8 cellular contexts compared by ENCODE assay signal in genomic region chr2:87537207-87537784, GRCh38.
DNase-seq lines count a peak whose midpoint lies in the region; ATAC-seq and TF ChIP-seq lines count a peak whose summit lies in the region.
"Not testable (repeated sequence)": the region's sequence is repeated elsewhere in the genome, so short reads cannot be mapped to it uniquely, and the experiment has no call there.

No MANE protein-coding gene starts in this region.

- not testable (repeated sequence) for TF ChIP-seq CTCF in CD4-positive, alpha-beta T cell (IDR thresholded peaks at IDR 0.05); natural killer cell (IDR thresholded peaks at IDR 0.05)

- CTCF ChIA-PET in CD4-positive, alpha-beta T cell (lab: Charles Lee); T-cell (lab: Charles Lee); activated CD4-positive, alpha-beta T cell treated with anti-CD3 and anti-CD28 coated beads, Interleukin-2, amount 10 ng/mL, durations not matched to agents 7 days and 5 days (lab: Charles Lee): not testable (repeated sequence)

- not testable (repeated sequence) for H3K27me3 ChIP-seq in CD4-positive, alpha-beta T cell (ENCODE audit: control insufficient read depth, insufficient read depth, low read length)

- H3K27ac Mint-ChIP-seq in CD4-positive, alpha-beta T cell: peak overlapping the region; percentile 74
- H3K27ac Mint-ChIP-seq in T-cell (peak overlapping the region; percentile 22 to 93), natural killer cell (peak overlapping the region; percentile 78 to 84)
- peak overlapping the region; percentile 62 for H3K27ac Mint-ChIP-seq in activated CD4-positive, alpha-beta T cell treated with anti-CD3 and anti-CD28 coated beads, Interleukin-2, amount 10 ng/mL, durations not matched to agents 7 days and 5 days
- H3K27ac Mint-ChIP-seq in activated T-cell treated with anti-CD3 and anti-CD28 coated beads, Interleukin-2, amount 50 U/mL, for 72 hours: peak overlapping the region; percentile 50
- peak overlapping the region; percentile 90 for H3K27ac Mint-ChIP-seq in activated naive CD8-positive, alpha-beta T cell

- intact Hi-C loops in CD4-positive, alpha-beta T cell (cut with DNase I, micrococcal nuclease); natural killer cell (cut with micrococcal nuclease): not testable (repeated sequence)

- DNase-seq in CD4-positive, alpha-beta T cell; T-cell; activated CD4-positive, alpha-beta T cell treated with anti-CD3 and anti-CD28 coated beads, Interleukin-2, amount 10 ng/mL, durations not matched to agents 7 days and 5 days; activated T-cell treated with anti-CD3 and anti-CD28 coated beads, Interleukin-2, amount 50 U/mL, for 72 hours; natural killer cell; stimulated activated naive CD8-positive, alpha-beta T cell treated with anti-CD3 and anti-CD28 coated beads, Interleukin-15, Interleukin-2, amounts not matched to agents 100 U/mL and 50 U/mL, for 24 hours: not testable (repeated sequence)
- DNase-seq in dermis blood vessel endothelial cell: peak; percentile 36

- POLR2A ChIA-PET in CD4-positive, alpha-beta T cell (lab: Charles Lee); T-cell (lab: Charles Lee); activated CD4-positive, alpha-beta T cell treated with anti-CD3 and anti-CD28 coated beads, Interleukin-2, amount 10 ng/mL, durations not matched to agents 7 days and 5 days (lab: Charles Lee): not testable (repeated sequence)

- not testable (repeated sequence) for H3K9me3 ChIP-seq in CD4-positive, alpha-beta T cell (ENCODE audit: control insufficient read depth, low read length)

- H3K27me3 Mint-ChIP-seq in CD4-positive, alpha-beta T cell; T-cell; activated CD4-positive, alpha-beta T cell treated with anti-CD3 and anti-CD28 coated beads, Interleukin-2, amount 10 ng/mL, durations not matched to agents 7 days and 5 days; activated T-cell treated with anti-CD3 and anti-CD28 coated beads, Interleukin-2, amount 50 U/mL, for 72 hours (ENCODE audit: low read depth); activated naive CD8-positive, alpha-beta T cell; natural killer cell (ENCODE audit: low read depth in 2 of 2): not testable (repeated sequence)

- not testable (repeated sequence) for H3K9me3 Mint-ChIP-seq in CD4-positive, alpha-beta T cell; T-cell; activated CD4-positive, alpha-beta T cell treated with anti-CD3 and anti-CD28 coated beads, Interleukin-2, amount 10 ng/mL, durations not matched to agents 7 days and 5 days; activated T-cell treated with anti-CD3 and anti-CD28 coated beads, Interleukin-2, amount 50 U/mL, for 72 hours; activated naive CD8-positive, alpha-beta T cell (ENCODE audit: low read depth); natural killer cell

- not testable (repeated sequence) for H3K36me3 Mint-ChIP-seq in CD4-positive, alpha-beta T cell (ENCODE audit: low read depth); T-cell; activated CD4-positive, alpha-beta T cell treated with anti-CD3 and anti-CD28 coated beads, Interleukin-2, amount 10 ng/mL, durations not matched to agents 7 days and 5 days (ENCODE audit: low read depth); activated T-cell treated with anti-CD3 and anti-CD28 coated beads, Interleukin-2, amount 50 U/mL, for 72 hours (ENCODE audit: insufficient read depth in 2 of 2); activated naive CD8-positive, alpha-beta T cell; natural killer cell

- H3K4me3 Mint-ChIP-seq in CD4-positive, alpha-beta T cell; activated CD4-positive, alpha-beta T cell treated with anti-CD3 and anti-CD28 coated beads, Interleukin-2, amount 10 ng/mL, durations not matched to agents 7 days and 5 days: not testable (repeated sequence)
- H3K4me3 Mint-ChIP-seq in T-cell: peak overlapping the region in 1 of 3 donors; percentile 47
- H3K4me3 Mint-ChIP-seq in activated T-cell treated with anti-CD3 and anti-CD28 coated beads, Interleukin-2, amount 50 U/mL, for 72 hours: peak overlapping the region; percentile 60 to 73
- H3K4me3 Mint-ChIP-seq in activated naive CD8-positive, alpha-beta T cell: peak overlapping the region; percentile 38
- H3K4me3 Mint-ChIP-seq in natural killer cell: peak overlapping the region; percentile 47

- peak; percentile 23 for ATAC-seq in CD4-positive, alpha-beta T cell (ENCODE audit: poor library complexity)
- ATAC-seq in T-cell (replicated peaks in 1 of 4): peak in 1 of 4 experiments; percentile 33
- ATAC-seq in activated T-cell treated with anti-CD3 and anti-CD28 coated beads, Interleukin-2, amount 50 U/mL, for 72 hours (replicated peaks in 1 of 2): peak; percentile 69 to 74
- peak; percentile 46 to 72 (median 60) for ATAC-seq in natural killer cell
- peak; percentile 4 for ATAC-seq in stimulated activated naive CD8-positive, alpha-beta T cell treated with anti-CD3 and anti-CD28 coated beads, Interleukin-15, Interleukin-2, amounts not matched to agents 100 U/mL and 50 U/mL, for 24 hours

- H3K4me1 Mint-ChIP-seq in CD4-positive, alpha-beta T cell (ENCODE audit: low read depth): peaks cover 13% of the 10 kb centered on the region
- peaks cover 3 to 29% (median 3%) of the 10 kb centered on the region in 3 donors for H3K4me1 Mint-ChIP-seq in T-cell
- H3K4me1 Mint-ChIP-seq in activated CD4-positive, alpha-beta T cell treated with anti-CD3 and anti-CD28 coated beads, Interleukin-2, amount 10 ng/mL, durations not matched to agents 7 days and 5 days: peaks cover 15% of the 10 kb centered on the region
- H3K4me1 Mint-ChIP-seq in activated T-cell treated with anti-CD3 and anti-CD28 coated beads, Interleukin-2, amount 50 U/mL, for 72 hours (ENCODE audit: low read depth); activated naive CD8-positive, alpha-beta T cell (ENCODE audit: low read depth); natural killer cell: not testable (repeated sequence)

- not testable (repeated sequence) for H3K27ac ChIP-seq in CD4-positive, alpha-beta T cell (ENCODE audit: low read depth, low read length)
